Comparison of ENCODE assay signal across 8 cellular contexts in genomic region chr16:10385725-10386516, GRCh38. TPM values are rescaled to one million over a fixed set of nuclear protein-coding genes. Genes with fewer than 3 reads are reported as not detected.
A peak's percentile ranks its signal among the peaks of the same experiment; 100 is the strongest.
DNase-seq lines count a peak whose midpoint lies in the region; ATAC-seq, FAIRE-seq and TF ChIP-seq lines count a peak whose summit lies in the region.

ATF7IP2 (plus strand) TSS chr16:10386061; CDS start chr16:10430621, 44,560 bp downstream.

- 5% methylated on average over 61 to 66 of the region's 66 CpGs for WGBS in psoas muscle, 3 donors

- intact Hi-C loops in psoas muscle (cut with DNase I) = no loop called here

- H3K4me3 ChIP-seq in right atrium auricular region (peak within 1 kb of the TSS; percentile 55 to 71), psoas muscle (peak within 1 kb of the TSS; percentile 71)

- ATAC-seq in HG03457 (IDR thresholded peaks at IDR 0.05; ENCODE audit: unreplicated experiment) (peak; percentile 72), psoas muscle (peak; percentile 81 to 95 (median 91))

- H3K36me3 ChIP-seq in right atrium auricular region = no peaks in the 10 kb centered on the region
- no peaks in the 10 kb centered on the region for H3K36me3 ChIP-seq in psoas muscle (ENCODE audit: insufficient read depth in 1 of 2, low read depth in 1 of 2)

- FAIRE-seq in urothelium cell line (lab: Jason Lieb, UNC) = peak; percentile 98

- H3K27ac ChIP-seq in right atrium auricular region (peak within 1 kb of the TSS; percentile 79 to 87), psoas muscle (peak within 1 kb of the TSS; percentile 64)

- H3K4me1 ChIP-seq in right atrium auricular region (peaks cover 0 to 18% of the 10 kb centered on the region in 2 donors), psoas muscle (no peaks in the 10 kb centered on the region)

- H3K27me3 ChIP-seq in right atrium auricular region = no peaks in the 10 kb centered on the region
- H3K27me3 ChIP-seq in psoas muscle (ENCODE audit: insufficient read depth in 3 of 3, low read length in 2 of 3) = peaks cover 3 to 8% (median 4%) of the 10 kb centered on the region in 3 donors

- TF ChIP-seq CTCF in right atrium auricular region (IDR thresholded peaks at IDR 0.05) = no peak
- TF ChIP-seq CTCF in psoas muscle (IDR thresholded peaks at IDR 0.05) = no peak

- no peaks in the 10 kb centered on the region for H3K9me3 ChIP-seq in right atrium auricular region
- no peaks in the 10 kb centered on the region for H3K9me3 ChIP-seq in psoas muscle

- peak; percentile 65 for DNase-seq in AG08396 (ENCODE audit: low spot score)
- DNase-seq in GM19238 (ENCODE audit: insufficient read length, low spot score) = peak; percentile 87
- DNase-seq in T-helper 1 cell = peak; percentile 69 to 92 (median 78)
- DNase-seq in amniotic stem cell (lab: John Stamatoyannopoulos, UW) = peak; percentile 67
- peak; percentile 89 for DNase-seq in right atrium auricular region (ENCODE audit: low spot score)
- peak; percentile 79 to 85 for DNase-seq in psoas muscle
- DNase-seq in urothelium cell line (ENCODE audit: low spot score) = peak; percentile 95

RNA-seq across cellular contexts. Expression of gene ATF7IP2, which starts in this region (rescaled TPM):
- total RNA-seq in right atrium auricular region (10 to 100 TPM; 22.6 to 32.7 TPM), psoas muscle (1 to 10 TPM; 2.4 to 5.1 (median 2.8) TPM)
- 1 to 10 TPM in 2 of 3 donors, under 1 TPM in 1; 0.89 to 2.6 (median 1.2) TPM for polyA plus RNA-seq in psoas muscle

Comparison
In these comparisons a context has a peak if more than half of its experiments do, and no peak if none do; other contexts are left out.
1. Peak in every context shown above with its lines: DNase-seq, ATAC-seq, H3K4me3 ChIP-seq and H3K27ac ChIP-seq.